ENCODE assay signal across 8 cellular contexts in the genomic region with DNA sequence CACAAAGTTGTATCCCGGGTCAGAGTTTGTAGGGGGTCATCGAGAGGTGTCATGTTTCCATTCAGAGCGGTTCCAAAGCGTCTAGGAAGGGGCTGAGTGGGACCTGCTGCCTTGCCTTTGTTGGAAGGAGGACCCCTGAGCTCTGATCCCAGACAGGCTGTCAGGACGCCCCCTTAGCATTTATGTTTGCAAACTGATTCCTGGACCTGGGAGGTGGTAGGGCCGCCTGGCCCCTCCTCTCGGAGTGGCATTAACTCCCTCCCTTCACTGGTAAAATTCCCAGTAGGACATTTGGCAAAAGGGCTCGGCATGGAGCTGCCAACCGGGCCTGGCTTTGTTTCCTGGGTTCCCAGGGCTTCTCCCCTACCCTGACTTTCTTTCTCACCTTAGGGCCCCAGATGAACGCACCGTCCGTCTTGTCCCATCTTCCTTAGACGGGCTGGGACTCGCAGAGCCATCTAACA. TPM values are rescaled to one million over a fixed set of nuclear protein-coding genes. Genes with fewer than 3 reads are reported as not detected.
DNase-seq lines count a peak whose midpoint lies in the region; ATAC-seq and TF ChIP-seq lines count a peak whose summit lies in the region.

No MANE protein-coding gene starts in this region.

- H3K27me3 ChIP-seq in PC-9 (ENCODE audit: insufficient read depth, low read depth) (no peaks in the 10 kb centered on the region), ovary (no peaks in the 10 kb centered on the region)

- no peak for DNase-seq in Calu3
- DNase-seq in PC-9, result no peak
- DNase-seq in epithelial cell of proximal tubule (ENCODE audit: low read depth), result no peak
- DNase-seq in ovary, result no peak
- no peak for DNase-seq in 8988T

- no peak for TF ChIP-seq EP300 in ovary (IDR thresholded peaks at IDR 0.05)

- peak overlapping the region; percentile 90 for H3K4me2 ChIP-seq in PC-9

- peak overlapping the region; percentile 97 for H3K27ac Mint-ChIP-seq in Calu3 (ENCODE audit: unreplicated experiment)

- no peak for TF ChIP-seq CTCF in Calu3 (IDR thresholded peaks at IDR 0.05; ENCODE audit: unreplicated experiment)
- TF ChIP-seq CTCF in PC-9 (conservative IDR thresholded peaks at IDR 0.05), result no peak
- no peak for TF ChIP-seq CTCF in epithelial cell of proximal tubule (conservative IDR thresholded peaks at IDR 0.05; ENCODE audit: low read depth, low read length)
- no peak for TF ChIP-seq CTCF in ovary (IDR thresholded peaks at IDR 0.05)

- no peaks in the 10 kb centered on the region for H3K9me3 Mint-ChIP-seq in Calu3 (ENCODE audit: low read depth, unreplicated experiment)

- H3K9me3 ChIP-seq in PC-9 (ENCODE audit: insufficient read depth, low read depth) (no peaks in the 10 kb centered on the region), ovary (no peaks in the 10 kb centered on the region)

- POLR2A ChIA-PET in PC-9 (lab: Charles Lee; ENCODE audit: unreplicated experiment), result no interaction called here

- TF ChIP-seq POLR2A in ovary (IDR thresholded peaks at IDR 0.05), result no peak

- H3K9me2 ChIP-seq in PC-9 (ENCODE audit: insufficient read depth), result no peaks in the 10 kb centered on the region

- intact Hi-C loops in Calu3 (cut with micrococcal nuclease; ENCODE audit: unreplicated experiment) (loop anchor here (2.0 to 5.0 kb wide), 4 partner anchors 25 to 91 kb away; no protein-coding TSS in a partner anchor), PC-9 (cut with micrococcal nuclease; ENCODE audit: unreplicated experiment) (loop anchor here (1.0 to 5.0 kb wide), 7 partner anchors 25 to 209 kb away; partner anchors contain the start of genes CAMLG, CDKN2AIPNL and UBE2B), ovary (cut with DNase I) (loop anchor here in 2 of 4 donors (5.0 kb wide), 5 partner anchors 39 to 156 kb away; partner anchors contain the start of genes CDKN2AIPNL (in 1 of the 2) and UBE2B (in 1 of the 2))

- peaks cover 71% of the 10 kb centered on the region for H3K79me2 ChIP-seq in PC-9 (ENCODE audit: low read depth)

- WGBS in ovary, 3 donors, result 12 to 21% (median 18%) methylated on average over 14 of the region's 14 CpGs

- H4K20me1 ChIP-seq in PC-9 (ENCODE audit: insufficient read depth), result peaks cover 52% of the 10 kb centered on the region

- no peak for ATAC-seq in GM21619 (IDR thresholded peaks at IDR 0.05; ENCODE audit: unreplicated experiment)
- ATAC-seq in HG03342 (IDR thresholded peaks at IDR 0.05; ENCODE audit: unreplicated experiment), result no peak
- ATAC-seq in GM18868 (IDR thresholded peaks at IDR 0.05; ENCODE audit: unreplicated experiment), result no peak

- no peak overlapping the region for H3K27ac ChIP-seq in PC-9
- H3K27ac ChIP-seq in ovary, result peak overlapping the region in 1 of 2 donors; percentile 92

- H3K27me3 Mint-ChIP-seq in Calu3 (ENCODE audit: unreplicated experiment), result no peaks in the 10 kb centered on the region

- H3K4me1 ChIP-seq in PC-9 (replicated peaks; ENCODE audit: insufficient read depth) (peaks cover 20% of the 10 kb centered on the region), ovary (ENCODE audit: insufficient read depth) (peaks cover 37% of the 10 kb centered on the region)

- H3K36me3 ChIP-seq in PC-9 (ENCODE audit: low read depth) (0 out of 2 replicates have a peak, but pooled peaks cover 7% of the 10 kb centered on the region), ovary (no peaks in the 10 kb centered on the region)

- peaks cover 42% of the 10 kb centered on the region for H3K4me1 Mint-ChIP-seq in Calu3 (ENCODE audit: low read depth, unreplicated experiment)

- H3K4me3 Mint-ChIP-seq in Calu3 (ENCODE audit: low read depth, unreplicated experiment), result peak overlapping the region; percentile 92

- CTCF ChIA-PET in Calu3 (lab: Charles Lee) (interaction anchor here (0.5 to 3.1 kb wide), 15 partner anchors 17 to 302 kb away, joined by 3 to 23 read pairs (median 6); partner anchors contain the start of gene PPP2CA), PC-9 (lab: Charles Lee) (interaction anchor here (0.6 to 1.0 kb wide), 2 partner anchors 9 to 117 kb away, joined by 3 to 5 read pairs; partner anchors contain the start of gene CDKN2AIPNL)

- peak overlapping the region; percentile 63; the same call in 1 of the 2 replicates for H2AFZ ChIP-seq in PC-9

- BruUV-seq in Calu3 (replicated peaks; lab: Mats Ljungman, UMichigan), result TSS peak; percentile 20
- no TSS peak for BruUV-seq in PC-9 (replicated peaks; lab: Mats Ljungman, UMichigan)

- H3F3A ChIP-seq in PC-9 (ENCODE audit: insufficient read depth, low read depth), result peaks cover 16% of the 10 kb centered on the region; the same call in 1 of the 2 replicates

- peaks cover 52% of the 10 kb centered on the region for H3K36me3 Mint-ChIP-seq in Calu3 (ENCODE audit: insufficient read depth, unreplicated experiment)

- H3K4me3 ChIP-seq in PC-9 (peak overlapping the region; percentile 89), epithelial cell of proximal tubule (ENCODE audit: low read depth, low read length) (peak overlapping the region; percentile 82), ovary (peak overlapping the region; percentile 90)

RNA-seq across cellular contexts. Expression of gene JADE2, which starts 2.5 kb away (rescaled TPM):
- total RNA-seq in Calu3 (2022) (93.4 and 128 TPM in 2 replicates), PC-9 (2021) (82.1 and 83.5 TPM in 2 replicates), epithelial cell of proximal tubule (20.3 and 21.6 TPM in 2 replicates), ovary (10 to 100 TPM; 31.4 to 82.9 (median 74.9) TPM)
- 10 to 100 TPM; 23.2 to 28.1 TPM for polyA plus RNA-seq in ovary
